In genomic region chr1:24896596-24897262, GRCh38 we compare ENCODE assay signal across 1 cellular context.
TF ChIP-seq lines count a peak whose summit lies in the region.

No MANE protein-coding gene starts in this region.

TF ChIP-seq in K562, 482 proteins besides CTCF, POLR2A, EP300 and RAD21:
- TF ChIP-seq, protein P1, sequence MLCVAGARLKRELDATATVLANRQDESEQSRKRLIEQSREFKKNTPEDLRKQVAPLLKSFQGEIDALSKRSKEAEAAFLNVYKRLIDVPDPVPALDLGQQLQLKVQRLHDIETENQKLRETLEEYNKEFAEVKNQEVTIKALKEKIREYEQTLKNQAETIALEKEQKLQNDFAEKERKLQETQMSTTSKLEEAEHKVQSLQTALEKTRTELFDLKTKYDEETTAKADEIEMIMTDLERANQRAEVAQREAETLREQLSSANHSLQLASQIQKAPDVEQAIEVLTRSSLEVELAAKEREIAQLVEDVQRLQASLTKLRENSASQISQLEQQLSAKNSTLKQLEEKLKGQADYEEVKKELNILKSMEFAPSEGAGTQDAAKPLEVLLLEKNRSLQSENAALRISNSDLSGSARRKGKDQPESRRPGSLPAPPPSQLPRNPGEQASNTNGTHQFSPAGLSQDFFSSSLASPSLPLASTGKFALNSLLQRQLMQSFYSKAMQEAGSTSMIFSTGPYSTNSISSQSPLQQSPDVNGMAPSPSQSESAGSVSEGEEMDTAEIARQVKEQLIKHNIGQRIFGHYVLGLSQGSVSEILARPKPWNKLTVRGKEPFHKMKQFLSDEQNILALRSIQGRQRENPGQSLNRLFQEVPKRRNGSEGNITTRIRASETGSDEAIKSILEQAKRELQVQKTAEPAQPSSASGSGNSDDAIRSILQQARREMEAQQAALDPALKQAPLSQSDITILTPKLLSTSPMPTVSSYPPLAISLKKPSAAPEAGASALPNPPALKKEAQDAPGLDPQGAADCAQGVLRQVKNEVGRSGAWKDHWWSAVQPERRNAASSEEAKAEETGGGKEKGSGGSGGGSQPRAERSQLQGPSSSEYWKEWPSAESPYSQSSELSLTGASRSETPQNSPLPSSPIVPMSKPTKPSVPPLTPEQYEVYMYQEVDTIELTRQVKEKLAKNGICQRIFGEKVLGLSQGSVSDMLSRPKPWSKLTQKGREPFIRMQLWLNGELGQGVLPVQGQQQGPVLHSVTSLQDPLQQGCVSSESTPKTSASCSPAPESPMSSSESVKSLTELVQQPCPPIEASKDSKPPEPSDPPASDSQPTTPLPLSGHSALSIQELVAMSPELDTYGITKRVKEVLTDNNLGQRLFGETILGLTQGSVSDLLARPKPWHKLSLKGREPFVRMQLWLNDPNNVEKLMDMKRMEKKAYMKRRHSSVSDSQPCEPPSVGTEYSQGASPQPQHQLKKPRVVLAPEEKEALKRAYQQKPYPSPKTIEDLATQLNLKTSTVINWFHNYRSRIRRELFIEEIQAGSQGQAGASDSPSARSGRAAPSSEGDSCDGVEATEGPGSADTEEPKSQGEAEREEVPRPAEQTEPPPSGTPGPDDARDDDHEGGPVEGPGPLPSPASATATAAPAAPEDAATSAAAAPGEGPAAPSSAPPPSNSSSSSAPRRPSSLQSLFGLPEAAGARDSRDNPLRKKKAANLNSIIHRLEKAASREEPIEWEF (CRISPR knock-in tag; IDR thresholded peaks at IDR 0.05) = no peak
- TF ChIP-seq HNRNPL (IDR thresholded peaks at IDR 0.05; ENCODE audit: low read depth, low read length) (no peak), ZBTB33 (CRISPR knock-in tag; IDR thresholded peaks at IDR 0.05) (no peak), ZBTB17 (CRISPR knock-in tag; IDR thresholded peaks at IDR 0.05) (no peak), SMARCE1 (IDR thresholded peaks at IDR 0.05) (no peak), CEBPB (tag; IDR thresholded peaks at IDR 0.05) (no peak), NFIC (IDR thresholded peaks at IDR 0.05) (peak; percentile 35; the same call in 1 of the 2 replicates)
